8 cellular contexts compared by ENCODE assay signal in the genomic region with DNA sequence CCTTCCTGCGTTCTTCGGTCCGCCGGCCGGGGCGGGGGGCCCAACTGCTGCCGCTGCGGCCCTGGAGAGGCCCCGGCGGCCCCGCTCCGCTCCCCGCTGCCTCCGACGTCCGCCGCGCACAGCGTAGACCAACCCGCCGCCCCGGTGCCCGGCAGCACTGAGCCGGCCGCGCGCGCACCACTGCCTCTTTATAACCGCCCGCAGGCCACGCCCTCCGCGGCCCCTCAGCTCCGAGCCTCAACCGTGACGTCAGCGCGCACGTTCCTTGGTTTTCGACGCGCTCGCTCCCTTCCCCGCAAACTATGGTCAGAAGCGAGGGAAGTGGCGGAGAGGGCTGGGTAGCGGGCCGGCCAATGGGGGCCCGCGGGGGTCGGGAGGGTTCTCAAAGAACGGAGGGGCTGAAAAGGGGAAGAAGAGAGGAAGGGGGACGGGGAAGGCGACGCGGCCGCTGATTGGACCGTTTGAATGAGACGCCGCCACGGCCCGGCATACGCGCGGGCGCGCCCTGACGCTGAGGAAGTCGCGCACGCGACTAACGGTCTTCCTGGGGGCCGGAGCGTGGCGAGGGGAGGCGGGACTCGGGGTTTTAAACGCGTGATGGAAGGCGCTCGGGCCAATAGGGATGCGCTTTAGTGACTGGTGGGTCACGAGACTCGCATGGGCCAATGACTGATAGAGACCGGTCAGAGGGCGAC. TPM values are rescaled to one million over a fixed set of nuclear protein-coding genes. Genes with fewer than 3 reads are reported as not detected.
DNase-seq lines count a peak whose midpoint lies in the region; ATAC-seq and TF ChIP-seq lines count a peak whose summit lies in the region.

Gene UBE2S, minus strand, starts transcription at position 164 of the 695 bp plus-strand sequence. CDS start 199 bp downstream, outside the sequence.

- peaks cover 47% of the 10 kb centered on the region for H3K36me3 Mint-ChIP-seq in WTC11

- POLR2A ChIA-PET in AG04450 (lab: Yijun Ruan, JAX) (interaction anchor here (0.5 to 5.3 kb wide), 39 partner anchors 10 to 245 kb away, joined by 3 to 93 read pairs (median 6); partner anchors contain the start of genes FIZ1, GARIN5B, HSPBP1 and ISOC2), WTC11 (lab: Charles Lee) (interaction anchor here (0.6 to 2.3 kb wide), 12 partner anchors 15 to 251 kb away, joined by 3 to 8 read pairs (median 4); partner anchors contain the start of genes FIZ1, KMT5C and TMEM238)

- H3K27me3 Mint-ChIP-seq in WTC11 (ENCODE audit: low read depth), result peaks cover 36% of the 10 kb centered on the region

- peak; percentile 99 for DNase-seq in AG04450 (ENCODE audit: low read depth, low spot score)
- peak; percentile 100 for DNase-seq in NCI-H226
- DNase-seq in WTC11 (ENCODE audit: low spot score), result peak; percentile 96
- DNase-seq in cardiac fibroblast (ENCODE audit: low read depth in 2 of 2), result peak; percentile 100
- peak; percentile 100 for DNase-seq in iPS-NIHi7 (ENCODE audit: extremely low spot score)
- DNase-seq in smooth muscle cell of the brain vasculature (ENCODE audit: low read depth, low spot score), result peak; percentile 99

- ATAC-seq in GM18909 (IDR thresholded peaks at IDR 0.05; ENCODE audit: poor library complexity, unreplicated experiment), result peak; percentile 87
- peak; percentile 90 for ATAC-seq in HG03175 (IDR thresholded peaks at IDR 0.05; ENCODE audit: unreplicated experiment)
- peak; percentile 97 for ATAC-seq in WTC11

- H3K27me3 ChIP-seq in AG04450 (ENCODE audit: control insufficient read depth, insufficient read depth, low read length), result no peaks in the 10 kb centered on the region

- H3K4me3 Mint-ChIP-seq in WTC11, result peak within 1 kb of the TSS; percentile 88

- CTCF ChIA-PET in AG04450 (lab: Charles Lee), result interaction anchor here (1.0 kb wide), 1 partner anchor 60 kb away, joined by 3 read pairs; no protein-coding TSS in a partner anchor
- CTCF ChIA-PET in WTC11 (lab: Charles Lee), result interaction anchor here (1.0 to 2.5 kb wide), 3 partner anchors 11 to 247 kb away, joined by 3 to 11 read pairs (median 3); no protein-coding TSS in a partner anchor

- H3K4me1 Mint-ChIP-seq in WTC11, result peaks cover 31% of the 10 kb centered on the region

- peak within 1 kb of the TSS; percentile 92 for H3K27ac Mint-ChIP-seq in WTC11

- TF ChIP-seq CTCF in AG04450 (IDR thresholded peaks at IDR 0.05; ENCODE audit: low read depth, low read length) (no peak), WTC11 (IDR thresholded peaks at IDR 0.05) (no peak), cardiac fibroblast (IDR thresholded peaks at IDR 0.05; ENCODE audit: low read depth, low read length) (no peak)

- no peaks in the 10 kb centered on the region for H3K9me3 ChIP-seq in AG04450 (ENCODE audit: control insufficient read depth, insufficient read depth, low read length)

- H3K9me3 Mint-ChIP-seq in WTC11, result peaks cover 22% of the 10 kb centered on the region

- H3K4me3 ChIP-seq in AG04450 (ENCODE audit: low read depth, low read length), result peak within 1 kb of the TSS; percentile 83
- peak within 1 kb of the TSS; percentile 77 to 88 for H3K4me3 ChIP-seq in cardiac fibroblast (replicated peaks in 1 of 2; ENCODE audit: low read depth in 2 of 2, low read length in 2 of 2)

- H3K27ac ChIP-seq in AG04450 (ENCODE audit: low read depth, low read length), result peak within 1 kb of the TSS; percentile 100

TF ChIP-seq in WTC11, 78 proteins besides CTCF, POLR2A, EP300 and RAD21 (continues in another document):
- TF ChIP-seq KAT7 (CRISPR knock-in tag; IDR thresholded peaks at IDR 0.05; ENCODE audit: borderline replicate concordance) (no peak; the same call in 1 of the 2 replicates), GABPB1 (CRISPR knock-in tag; IDR thresholded peaks at IDR 0.05) (peak; percentile 67), FOXJ3 (CRISPR knock-in tag; IDR thresholded peaks at IDR 0.05; ENCODE audit: borderline replicate concordance) (no peak), PRRX2 (CRISPR knock-in tag; IDR thresholded peaks at IDR 0.05) (no peak), SP1 (CRISPR knock-in tag; conservative IDR thresholded peaks at IDR 0.05) (peak; percentile 90), ZNF263 (CRISPR knock-in tag; IDR thresholded peaks at IDR 0.05; ENCODE audit: low read depth) (peak; percentile 40; the same call in 1 of the 2 replicates), FOXP1 (CRISPR knock-in tag; IDR thresholded peaks at IDR 0.05; ENCODE audit: borderline replicate concordance) (peak; percentile 96; the same call in 1 of the 2 replicates), SOX15 (CRISPR knock-in tag; IDR thresholded peaks at IDR 0.05) (no peak; the same call in 1 of the 2 replicates), RELA (CRISPR knock-in tag; IDR thresholded peaks at IDR 0.05; ENCODE audit: borderline replicate concordance) (peak; percentile 49; the same call in 1 of the 2 replicates), ZNF138 (CRISPR knock-in tag; conservative IDR thresholded peaks at IDR 0.05) (no peak), ZNF121 (CRISPR knock-in tag; IDR thresholded peaks at IDR 0.05) (no peak), ZNF396 (CRISPR knock-in tag; IDR thresholded peaks at IDR 0.05; ENCODE audit: borderline replicate concordance) (no peak), E2F5 (CRISPR knock-in tag; IDR thresholded peaks at IDR 0.05) (peak; percentile 86; the same call in 1 of the 2 replicates), E2F4 (CRISPR knock-in tag; IDR thresholded peaks at IDR 0.05; ENCODE audit: borderline replicate concordance, low read depth) (peak; percentile 71; the same call in 1 of the 2 replicates), NR2C2 (CRISPR knock-in tag; IDR thresholded peaks at IDR 0.05) (peak; percentile 62; the same call in 1 of the 2 replicates)
- TF ChIP-seq, protein P1, sequence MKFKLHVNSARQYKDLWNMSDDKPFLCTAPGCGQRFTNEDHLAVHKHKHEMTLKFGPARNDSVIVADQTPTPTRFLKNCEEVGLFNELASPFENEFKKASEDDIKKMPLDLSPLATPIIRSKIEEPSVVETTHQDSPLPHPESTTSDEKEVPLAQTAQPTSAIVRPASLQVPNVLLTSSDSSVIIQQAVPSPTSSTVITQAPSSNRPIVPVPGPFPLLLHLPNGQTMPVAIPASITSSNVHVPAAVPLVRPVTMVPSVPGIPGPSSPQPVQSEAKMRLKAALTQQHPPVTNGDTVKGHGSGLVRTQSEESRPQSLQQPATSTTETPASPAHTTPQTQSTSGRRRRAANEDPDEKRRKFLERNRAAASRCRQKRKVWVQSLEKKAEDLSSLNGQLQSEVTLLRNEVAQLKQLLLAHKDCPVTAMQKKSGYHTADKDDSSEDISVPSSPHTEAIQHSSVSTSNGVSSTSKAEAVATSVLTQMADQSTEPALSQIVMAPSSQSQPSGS (CRISPR knock-in tag; IDR thresholded peaks at IDR 0.05; ENCODE audit: borderline replicate concordance, low read depth), result peak; percentile 41; the same call in 1 of the 2 replicates
- TF ChIP-seq, protein P2, sequence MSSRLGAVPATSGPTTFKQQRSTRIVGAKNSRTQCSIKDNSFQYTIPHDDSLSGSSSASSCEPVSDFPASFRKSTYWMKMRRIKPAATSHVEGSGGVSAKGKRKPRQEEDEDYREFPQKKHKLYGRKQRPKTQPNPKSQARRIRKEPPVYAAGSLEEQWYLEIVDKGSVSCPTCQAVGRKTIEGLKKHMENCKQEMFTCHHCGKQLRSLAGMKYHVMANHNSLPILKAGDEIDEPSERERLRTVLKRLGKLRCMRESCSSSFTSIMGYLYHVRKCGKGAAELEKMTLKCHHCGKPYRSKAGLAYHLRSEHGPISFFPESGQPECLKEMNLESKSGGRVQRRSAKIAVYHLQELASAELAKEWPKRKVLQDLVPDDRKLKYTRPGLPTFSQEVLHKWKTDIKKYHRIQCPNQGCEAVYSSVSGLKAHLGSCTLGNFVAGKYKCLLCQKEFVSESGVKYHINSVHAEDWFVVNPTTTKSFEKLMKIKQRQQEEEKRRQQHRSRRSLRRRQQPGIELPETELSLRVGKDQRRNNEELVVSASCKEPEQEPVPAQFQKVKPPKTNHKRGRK (CRISPR knock-in tag; IDR thresholded peaks at IDR 0.05; ENCODE audit: borderline replicate concordance), result no peak
- TF ChIP-seq, protein P3, sequence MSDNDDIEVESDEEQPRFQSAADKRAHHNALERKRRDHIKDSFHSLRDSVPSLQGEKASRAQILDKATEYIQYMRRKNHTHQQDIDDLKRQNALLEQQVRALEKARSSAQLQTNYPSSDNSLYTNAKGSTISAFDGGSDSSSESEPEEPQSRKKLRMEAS (CRISPR knock-in tag; IDR thresholded peaks at IDR 0.05), result peak; percentile 100

RNA-seq across cellular contexts. Expression of gene UBE2S, which starts in this region (rescaled TPM):
- polyA plus RNA-seq in AG04450 (2011; rRNA removed), result 28.9 and 39.0 TPM in 2 replicates
- 34.5 and 41.0 TPM in 2 replicates for polyA minus RNA-seq in AG04450 (2011; rRNA and poly(A)+ RNA removed)
- 442 to 516 TPM (median 467 TPM) in 3 replicates for total RNA-seq in WTC11 (2021)

Comparison
In these comparisons a context has a peak if more than half of its experiments do, and no peak if none do; other contexts are left out.
1. Peak in every context shown above with its lines: DNase-seq, ATAC-seq, H3K4me3 ChIP-seq and H3K27ac ChIP-seq.